ENCODE assay signal across 8 cellular contexts in the genomic region with DNA sequence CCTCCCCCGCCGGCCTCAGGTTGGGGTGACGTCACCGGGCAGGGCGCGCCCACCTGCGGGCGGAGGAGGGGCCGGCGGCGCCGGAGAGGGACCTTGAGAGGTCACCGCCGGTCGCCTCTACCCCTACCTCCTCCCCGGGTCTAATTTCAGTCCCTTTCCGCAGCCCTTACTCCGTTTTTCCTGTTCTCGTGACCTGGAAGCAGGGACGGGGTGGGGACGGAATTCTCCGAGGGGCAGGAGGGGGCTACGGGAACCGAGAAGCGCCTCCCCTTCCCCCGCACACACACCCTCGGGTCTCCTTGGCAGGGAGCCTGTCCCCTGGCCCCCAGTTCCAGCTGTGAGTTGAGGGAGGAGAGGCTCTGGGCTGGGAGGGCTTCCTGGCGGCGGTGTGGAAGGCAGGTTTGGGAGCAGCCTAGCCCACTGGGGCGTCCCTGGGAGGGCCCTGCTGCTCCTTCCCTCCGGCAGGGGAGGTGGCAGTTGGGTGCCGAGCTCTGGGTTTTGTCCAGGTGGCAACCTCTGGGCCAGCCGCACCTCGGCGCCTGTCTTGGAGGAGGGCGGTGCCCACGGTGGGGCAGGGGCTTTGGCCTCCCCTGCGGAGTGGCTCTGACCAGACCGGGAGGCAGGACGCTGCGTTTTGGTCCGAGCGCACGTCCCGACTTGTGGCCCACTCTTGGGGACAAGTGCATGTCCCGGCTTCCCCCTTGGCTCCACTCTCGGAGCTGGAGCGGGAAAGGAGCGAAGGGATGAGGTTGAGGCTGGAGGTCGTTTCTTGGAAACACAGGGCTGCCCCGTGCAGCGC. TPM values are rescaled to one million over a fixed set of nuclear protein-coding genes. Genes with fewer than 3 reads are reported as not detected.
DNase-seq lines count a peak whose midpoint lies in the region; ATAC-seq and TF ChIP-seq lines count a peak whose summit lies in the region.

No MANE protein-coding gene starts in this region.

- no peak for TF ChIP-seq CTCF in AG04450 (IDR thresholded peaks at IDR 0.05; ENCODE audit: low read depth, low read length)
- TF ChIP-seq CTCF in fibroblast of the aortic adventitia (IDR thresholded peaks at IDR 0.05; ENCODE audit: insufficient read depth, low read length) = no peak

- H3K4me3 Mint-ChIP-seq in T-helper 17 cell = peak overlapping the region; percentile 79
- H3K4me3 Mint-ChIP-seq in stimulated activated naive B cell treated with anti-CD40 and anti-IgM and Interleukin-4, amounts not matched to agents 10 μg/mL and 1 μg/mL and 100 μg/mL, for 72 hours = peak overlapping the region; percentile 88 to 95

- H3K9me3 Mint-ChIP-seq in stimulated activated naive B cell treated with anti-CD40 and anti-IgM and Interleukin-4, amounts not matched to agents 10 μg/mL and 1 μg/mL and 100 μg/mL, for 72 hours = no peaks in the 10 kb centered on the region

- peak overlapping the region; percentile 65 for H3K27ac Mint-ChIP-seq in T-helper 17 cell
- peak overlapping the region; percentile 98 for H3K27ac Mint-ChIP-seq in stimulated activated naive B cell treated with anti-CD40 and anti-IgM and Interleukin-4, amounts not matched to agents 10 μg/mL and 1 μg/mL and 100 μg/mL, for 72 hours

- CTCF ChIA-PET in AG04450 (lab: Charles Lee) = interaction anchor here (4.0 kb wide), 1 partner anchor 14 kb away, joined by 16 read pairs; no protein-coding TSS in a partner anchor

- peaks cover 21% of the 10 kb centered on the region for H3K27me3 ChIP-seq in AG04450 (ENCODE audit: control insufficient read depth, insufficient read depth, low read length)

- POLR2A ChIA-PET in AG04450 (lab: Yijun Ruan, JAX) = interaction anchor here (3.2 kb wide), 1 partner anchor 26 kb away, joined by 10 read pairs; a partner anchor contains a TSS

- peak; percentile 5 for ATAC-seq in GM18867 (IDR thresholded peaks at IDR 0.05; ENCODE audit: unreplicated experiment)
- ATAC-seq in T-helper 17 cell = no peak
- peak; percentile 27 to 32 for ATAC-seq in stimulated activated naive B cell treated with anti-CD40 and anti-IgM and Interleukin-4, amounts not matched to agents 10 μg/mL and 1 μg/mL and 100 μg/mL, for 72 hours (replicated peaks)

- no peak overlapping the region for H3K27ac ChIP-seq in AG04450 (ENCODE audit: low read depth, low read length)

- no peaks in the 10 kb centered on the region for H3K36me3 Mint-ChIP-seq in T-helper 17 cell (ENCODE audit: low read depth)
- peaks cover 23 to 48% of the 10 kb centered on the region in 2 donors for H3K36me3 Mint-ChIP-seq in stimulated activated naive B cell treated with anti-CD40 and anti-IgM and Interleukin-4, amounts not matched to agents 10 μg/mL and 1 μg/mL and 100 μg/mL, for 72 hours

- peak overlapping the region; percentile 32 for H3K4me3 ChIP-seq in AG04450 (ENCODE audit: low read depth, low read length)
- H3K4me3 ChIP-seq in fibroblast of the aortic adventitia (ENCODE audit: low read depth, low read length) = peak overlapping the region; percentile 28

- H3K9me3 ChIP-seq in AG04450 (ENCODE audit: control insufficient read depth, insufficient read depth, low read length) (peaks cover 12% of the 10 kb centered on the region; the same call in 1 of the 2 replicates), T-helper 17 cell (ENCODE audit: control insufficient read depth, low read length, poor library complexity, severe bottlenecking) (no peaks in the 10 kb centered on the region)

- DNase-seq in AG04450 (ENCODE audit: low read depth, low spot score) (no peak), T-helper 17 cell (peak in 1 of 3 donors; percentile 32), fibroblast of the aortic adventitia (ENCODE audit: low read depth) (no peak), kidney tubule cell (ENCODE audit: low spot score) (no peak), NCI-H2081 treated with DMSO at 0.1 percent for 48 hours (lab: John Stamatoyannopoulos, UW) (no peak), NCI-H446 (lab: John Stamatoyannopoulos, UW) (no peak)
- peak; percentile 57 for DNase-seq in stimulated activated naive B cell treated with anti-CD40 and anti-IgM and Interleukin-4, amounts not matched to agents 10 μg/mL and 1 μg/mL and 100 μg/mL, for 72 hours

- peaks cover 5% of the 10 kb centered on the region for H3K27me3 Mint-ChIP-seq in T-helper 17 cell
- no peaks in the 10 kb centered on the region for H3K27me3 Mint-ChIP-seq in stimulated activated naive B cell treated with anti-CD40 and anti-IgM and Interleukin-4, amounts not matched to agents 10 μg/mL and 1 μg/mL and 100 μg/mL, for 72 hours

- peaks cover 11% of the 10 kb centered on the region for H3K4me1 Mint-ChIP-seq in T-helper 17 cell
- H3K4me1 Mint-ChIP-seq in stimulated activated naive B cell treated with anti-CD40 and anti-IgM and Interleukin-4, amounts not matched to agents 10 μg/mL and 1 μg/mL and 100 μg/mL, for 72 hours = peaks cover 33 to 43% of the 10 kb centered on the region in 2 donors

RNA-seq across cellular contexts. Expression of a gene that starts 0.8 kb away (rescaled TPM):
- 1.8 and 2.3 TPM in 2 replicates for polyA plus RNA-seq in AG04450 (2011; rRNA removed)
- polyA minus RNA-seq in AG04450 (2011; rRNA and poly(A)+ RNA removed) = 2.3 and 2.6 TPM in 2 replicates
- total RNA-seq in T-helper 17 cell = 1 to 10 TPM; 7.3 to 8.1 TPM
- 0.98 and 1.4 TPM in 2 replicates for total RNA-seq in fibroblast of the aortic adventitia (ENCODE audit: low replicate concordance)

RNA-seq across cellular contexts. Expression of a gene that starts 6.5 kb away (rescaled TPM):
- 15.8 and 19.5 TPM in 2 replicates for polyA plus RNA-seq in AG04450 (2011; rRNA removed)
- polyA minus RNA-seq in AG04450 (2011; rRNA and poly(A)+ RNA removed) = 8.3 and 10.6 TPM in 2 replicates
- total RNA-seq in T-helper 17 cell (10 to 100 TPM; 16.2 to 22.1 TPM), fibroblast of the aortic adventitia (ENCODE audit: low replicate concordance) (8.6 and 10.5 TPM in 2 replicates)

RNA-seq across cellular contexts. Expression of a gene that starts 9.3 kb away (rescaled TPM):
- not detected in 2 replicates for polyA plus RNA-seq in AG04450 (2011; rRNA removed)
- not detected in 2 replicates for polyA minus RNA-seq in AG04450 (2011; rRNA and poly(A)+ RNA removed)
- total RNA-seq in T-helper 17 cell (under 1 TPM; 0.40 to 0.78 TPM), fibroblast of the aortic adventitia (ENCODE audit: low replicate concordance) (not detected in 2 replicates)

RNA-seq across cellular contexts. Expression of a gene that starts 18.7 kb away (rescaled TPM):
- 13.7 and 24.8 TPM in 2 replicates for polyA plus RNA-seq in AG04450 (2011; rRNA removed)
- polyA minus RNA-seq in AG04450 (2011; rRNA and poly(A)+ RNA removed) = 22.7 and 31.8 TPM in 2 replicates
- 10 to 100 TPM; 19.5 to 20.8 TPM for total RNA-seq in T-helper 17 cell
- 22.7 and 31.8 TPM in 2 replicates for total RNA-seq in fibroblast of the aortic adventitia (ENCODE audit: low replicate concordance)

RNA-seq across cellular contexts. Expression of a gene that starts 19.1 kb away (rescaled TPM):
- polyA plus RNA-seq in AG04450 (2011; rRNA removed) = 8.2 and 10.7 TPM in 2 replicates
- polyA minus RNA-seq in AG04450 (2011; rRNA and poly(A)+ RNA removed) = 7.2 and 7.8 TPM in 2 replicates
- total RNA-seq in T-helper 17 cell (10 to 100 TPM; 45.2 to 46.7 TPM), fibroblast of the aortic adventitia (ENCODE audit: low replicate concordance) (13.8 and 18.8 TPM in 2 replicates)
